Comparison of ENCODE assay signal across 15 cellular contexts in genomic region chr20:49557449-49557848, GRCh38. TPM values are rescaled to one million over a fixed set of nuclear protein-coding genes. Genes with fewer than 3 reads are reported as not detected.
DNase-seq lines count a peak whose midpoint lies in the region; ATAC-seq, FAIRE-seq and TF ChIP-seq lines count a peak whose summit lies in the region.
"Had no signal": no experiment of that assay in that cellular context is flagged by ENCODE, and none has a peak within 500 bp of the region (broad histone marks: within the 10 kb centered on the region; RNA-seq: fewer than 3 reads in every experiment).

No MANE protein-coding gene starts in this region.

- CTCF ChIA-PET in activated CD8-positive, alpha-beta T cell treated with anti-CD3 and anti-CD28 coated beads, Interleukin-2, amount 10 ng/mL, durations not matched to agents 7 days and 5 days (lab: Charles Lee), result interaction anchor here (0.9 to 1.6 kb wide), 2 partner anchors 37 to 51 kb away, joined by 3 to 6 read pairs; no protein-coding TSS in a partner anchor

- FAIRE-seq in RCC 7860 (lab: Jason Lieb, UNC), result peak; percentile 46
- FAIRE-seq in GM12891 (lab: Jason Lieb, UNC), result no peak
- FAIRE-seq: G401.6, GM12892 had no signal

- H3K9me3 ChIP-seq in sigmoid colon (no peaks in the 10 kb centered on the region), lower lobe of right lung (no peaks in the 10 kb centered on the region)

- no peak overlapping the region for H3K4me3 Mint-ChIP-seq in activated CD8-positive, alpha-beta T cell treated with anti-CD3 and anti-CD28 coated beads, Interleukin-2, amount 10 ng/mL, durations not matched to agents 7 days and 5 days
- H3K4me3 Mint-ChIP-seq: naive thymus-derived CD8-positive, alpha-beta T cell had no signal

- TF ChIP-seq CTCF in fibroblast of mammary gland (conservative IDR thresholded peaks at IDR 0.05; ENCODE audit: control insufficient read depth, insufficient read depth, low read depth, low read length) (no peak), sigmoid colon (IDR thresholded peaks at IDR 0.05) (no peak), lower lobe of right lung (IDR thresholded peaks at IDR 0.05) (no peak)

- WGBS in sigmoid colon, 2 donors, result 76 to 80% methylated on average over 5 of the region's 5 CpGs

- DNase-seq in EH (ENCODE audit: low read depth) (peak; percentile 61), RCC 7860 (ENCODE audit: low spot score) (no peak), fibroblast of mammary gland (ENCODE audit: low read depth) (peak; percentile 62), sigmoid colon (no peak), GM12891 (ENCODE audit: insufficient read length, low spot score) (no peak), T-helper 1 cell (no peak), lower lobe of right lung (no peak)
- no peak for DNase-seq in activated CD8-positive, alpha-beta T cell treated with anti-CD3 and anti-CD28 coated beads, Interleukin-2, amount 10 ng/mL, durations not matched to agents 7 days and 5 days
- DNase-seq: activated gamma-delta T cell treated with Interleukin-2 at 50 U/mL for 16 hours; AML-193; naive thymus-derived CD8-positive, alpha-beta T cell; NCI-H1417 treated with DMSO at 0.1 percent for 48 hours; T-helper 2 cell had no signal

- peaks cover 13% of the 10 kb centered on the region for H3K36me3 Mint-ChIP-seq in activated CD8-positive, alpha-beta T cell treated with anti-CD3 and anti-CD28 coated beads, Interleukin-2, amount 10 ng/mL, durations not matched to agents 7 days and 5 days (ENCODE audit: low read depth)

- no peak for TF ChIP-seq EP300 in sigmoid colon (IDR thresholded peaks at IDR 0.05)

- H3K27me3 Mint-ChIP-seq in activated CD8-positive, alpha-beta T cell treated with anti-CD3 and anti-CD28 coated beads, Interleukin-2, amount 10 ng/mL, durations not matched to agents 7 days and 5 days (ENCODE audit: low read depth), result peaks cover 34% of the 10 kb centered on the region

- no peaks in the 10 kb centered on the region for H3K27me3 ChIP-seq in sigmoid colon
- no peaks in the 10 kb centered on the region for H3K27me3 ChIP-seq in lower lobe of right lung (ENCODE audit: low read depth)

- H3K27ac ChIP-seq in sigmoid colon, result peak overlapping the region; percentile 75 to 91 (median 78)
- no peak overlapping the region for H3K27ac ChIP-seq in lower lobe of right lung

- peaks cover 16% of the 10 kb centered on the region for H3K9me3 Mint-ChIP-seq in activated CD8-positive, alpha-beta T cell treated with anti-CD3 and anti-CD28 coated beads, Interleukin-2, amount 10 ng/mL, durations not matched to agents 7 days and 5 days (ENCODE audit: insufficient read depth)

- H3K4me3 ChIP-seq in fibroblast of mammary gland (ENCODE audit: control insufficient read depth, low read depth, low read length) (no peak overlapping the region), sigmoid colon (peak overlapping the region in 2 of 4 donors; percentile 8 to 10), lower lobe of right lung (no peak overlapping the region)

- peaks cover 4% of the 10 kb centered on the region for H3K4me1 Mint-ChIP-seq in activated CD8-positive, alpha-beta T cell treated with anti-CD3 and anti-CD28 coated beads, Interleukin-2, amount 10 ng/mL, durations not matched to agents 7 days and 5 days (ENCODE audit: low read depth)

- intact Hi-C loops in sigmoid colon (cut with DNase I) (no loop called here), lower lobe of right lung (cut with DNase I) (no loop called here)

- no peak overlapping the region for H3K27ac Mint-ChIP-seq in activated CD8-positive, alpha-beta T cell treated with anti-CD3 and anti-CD28 coated beads, Interleukin-2, amount 10 ng/mL, durations not matched to agents 7 days and 5 days
- H3K27ac Mint-ChIP-seq: naive thymus-derived CD8-positive, alpha-beta T cell had no signal

- POLR2A ChIA-PET in activated CD8-positive, alpha-beta T cell treated with anti-CD3 and anti-CD28 coated beads, Interleukin-2, amount 10 ng/mL, durations not matched to agents 7 days and 5 days (lab: Charles Lee), result interaction anchor here (1.1 kb wide), 1 partner anchor 38 kb away, joined by 3 read pairs; no protein-coding TSS in a partner anchor

- TF ChIP-seq POLR2A in sigmoid colon (IDR thresholded peaks at IDR 0.05) (no peak), GM12891 (IDR thresholded peaks at IDR 0.05; ENCODE audit: low read depth, low read length) (no peak)

- H3K4me1 ChIP-seq in sigmoid colon (peaks cover 0 to 73% (median 48%) of the 10 kb centered on the region in 4 donors), lower lobe of right lung (peaks cover 19% of the 10 kb centered on the region)

- ATAC-seq in lower lobe of right lung, result no peak
- ATAC-seq in activated CD8-positive, alpha-beta T cell treated with anti-CD3 and anti-CD28 coated beads, Interleukin-2, amount 10 ng/mL, durations not matched to agents 7 days and 5 days, result no peak
- ATAC-seq: naive thymus-derived CD8-positive, alpha-beta T cell had no signal

- no peaks in the 10 kb centered on the region for H3K36me3 ChIP-seq in sigmoid colon
- no peaks in the 10 kb centered on the region for H3K36me3 ChIP-seq in lower lobe of right lung

TF ChIP-seq in GM12891, 5 proteins besides CTCF, POLR2A, EP300 and RAD21:
- no peak for TF ChIP-seq POU2F2 (IDR thresholded peaks at IDR 0.05; ENCODE audit: low read depth, low read length)

RNA-seq across cellular contexts. Expression of gene PTGIS, which starts 10.5 kb away (rescaled TPM):
- total RNA-seq in sigmoid colon (100 to 1,000 TPM in 1 of 4 donors, 10 to 100 TPM in 3; 55.3 to 241 (median 82.5) TPM), lower lobe of right lung (41.2 TPM)
- polyA plus RNA-seq in sigmoid colon, result 10 to 100 TPM in 1 of 3 donors, 1 to 10 TPM in 1, under 1 TPM in 1; 0.46 to 12.0 (median 5.8) TPM
- not detected for polyA plus RNA-seq in GM12891 (2012; ENCODE audit: low read depth, missing spikeins)
- 1 to 10 TPM; 1.9 to 2.5 TPM for total RNA-seq in activated CD8-positive, alpha-beta T cell treated with anti-CD3 and anti-CD28 coated beads, Interleukin-2, amount 10 ng/mL, durations not matched to agents 7 days and 5 days
- total RNA-seq: naive thymus-derived CD8-positive, alpha-beta T cell had no signal
- polyA plus RNA-seq: naive thymus-derived CD8-positive, alpha-beta T cell had no signal

Comparison
In these comparisons a context has a peak if more than half of its experiments do, and no peak if none do; other contexts are left out.
1. DNase-seq: peak in EH (single experiment) and fibroblast of mammary gland (single experiment); none in RCC 7860 (single experiment), sigmoid colon (single experiment), GM12891 (single experiment), T-helper 1 cell (0 of 5), lower lobe of right lung (single experiment) and activated CD8-positive, alpha-beta T cell treated with anti-CD3 and anti-CD28 coated beads, Interleukin-2, amount 10 ng/mL, durations not matched to agents 7 days and 5 days (single experiment).
2. RNA of gene PTGIS, which starts 10.5 kb away (total RNA-seq): 55.3 to 241 TPM in sigmoid colon and 41.2 TPM in lower lobe of right lung (single experiment); 1.9 to 2.5 TPM in activated CD8-positive, alpha-beta T cell treated with anti-CD3 and anti-CD28 coated beads, Interleukin-2, amount 10 ng/mL, durations not matched to agents 7 days and 5 days; every median in the first group is over 10 times any median in the second.